In the genomic region with DNA sequence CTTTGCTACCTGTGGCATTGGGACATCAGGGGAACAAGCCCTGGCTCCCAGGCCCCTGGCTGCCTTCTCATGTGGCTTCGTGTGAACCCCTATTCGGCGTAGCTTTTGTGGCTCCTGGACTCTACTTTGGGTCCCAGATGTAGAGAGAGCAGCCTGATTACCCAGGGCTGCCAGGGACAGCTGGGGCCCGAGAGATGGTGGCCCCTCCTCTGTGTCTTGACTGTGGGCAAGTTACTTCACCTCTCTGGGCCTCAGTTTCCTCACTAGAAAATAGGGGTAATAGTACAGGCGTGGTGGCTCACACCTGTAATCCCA, we compare ENCODE assay signal across 11 cellular contexts. TPM values are rescaled to one million over a fixed set of nuclear protein-coding genes. Genes with fewer than 3 reads are reported as not detected.
DNase-seq lines count a peak whose midpoint lies in the region; ATAC-seq and TF ChIP-seq lines count a peak whose summit lies in the region.
"Had no signal": no experiment of that assay in that cellular context is flagged by ENCODE, and none has a peak within 500 bp of the region (broad histone marks: within the 10 kb centered on the region; RNA-seq: fewer than 3 reads in every experiment).

No MANE protein-coding gene starts in this region.

- H3K27me3 ChIP-seq in heart right ventricle (no peaks in the 10 kb centered on the region), ascending aorta (no peaks in the 10 kb centered on the region), muscle layer of duodenum (ENCODE audit: low read depth, low read length) (no peaks in the 10 kb centered on the region), upper lobe of left lung (no peaks in the 10 kb centered on the region)

- no peak for TF ChIP-seq CTCF in heart right ventricle (IDR thresholded peaks at IDR 0.05)
- no peak for TF ChIP-seq CTCF in ascending aorta (IDR thresholded peaks at IDR 0.05)
- no peak for TF ChIP-seq CTCF in upper lobe of left lung (IDR thresholded peaks at IDR 0.05)

- ATAC-seq in heart right ventricle = no peak
- ATAC-seq in left cardiac atrium = no peak
- no peak for ATAC-seq in upper lobe of left lung (ENCODE audit: low FRiP score in 2 of 2)

- H3K4me3 ChIP-seq in heart right ventricle = peak overlapping the region in 8 of 10 donors; percentile 56 to 93 (median 82)
- no peak overlapping the region for H3K4me3 ChIP-seq in ascending aorta
- no peak overlapping the region for H3K4me3 ChIP-seq in muscle layer of duodenum (ENCODE audit: low read depth in 1 of 2, low read length in 2 of 2)
- peak overlapping the region in 1 of 4 donors; percentile 86 for H3K4me3 ChIP-seq in upper lobe of left lung

- H3K4me1 ChIP-seq in heart right ventricle = peaks cover 0 to 24% (median 15%) of the 10 kb centered on the region in 9 donors
- peaks cover 0 to 8% of the 10 kb centered on the region in 2 donors for H3K4me1 ChIP-seq in ascending aorta
- peaks cover 0 to 6% of the 10 kb centered on the region in 2 donors for H3K4me1 ChIP-seq in muscle layer of duodenum (ENCODE audit: control insufficient read depth in 1 of 2, insufficient read depth in 2 of 2, low read length in 2 of 2)
- H3K4me1 ChIP-seq in upper lobe of left lung = peaks cover 3 to 26% (median 18%) of the 10 kb centered on the region in 4 donors

- H3K9me3 ChIP-seq in heart right ventricle (no peaks in the 10 kb centered on the region), ascending aorta (no peaks in the 10 kb centered on the region), muscle layer of duodenum (ENCODE audit: control insufficient read depth in 1 of 2, low read length in 2 of 2) (no peaks in the 10 kb centered on the region), upper lobe of left lung (no peaks in the 10 kb centered on the region)

- TF ChIP-seq POLR2A in upper lobe of left lung (IDR thresholded peaks at IDR 0.05) = no peak

- 73 to 89% methylated on average over 5 of the region's 5 CpGs for WGBS in heart right ventricle, 2 donors
- WGBS in upper lobe of left lung, 2 donors = 81 to 100% methylated on average over 2 to 5 of the region's 5 CpGs

- DNase-seq in heart right ventricle (no peak), left cardiac atrium (no peak), ascending aorta (ENCODE audit: low spot score in 2 of 2) (no peak), upper lobe of left lung (no peak), NCI-H2107 (lab: John Stamatoyannopoulos, UW) (no peak)
- DNase-seq in activated effector memory CD4-positive, alpha-beta T cell treated with Interleukin-2 at 50 U/mL for 16 hours = no peak
- DNase-seq in stimulated activated naive CD4-positive, alpha-beta T cell (lab: John Stamatoyannopoulos, UW) = no peak
- DNase-seq: activated CD8-positive, alpha-beta memory T cell treated with anti-CD3 and anti-CD28 coated beads for 24 hours; AML-193; NCI-H1417 had no signal

- H3K36me3 ChIP-seq in heart right ventricle = peaks cover 0 to 5% (median 0%) of the 10 kb centered on the region in 9 donors
- no peaks in the 10 kb centered on the region for H3K36me3 ChIP-seq in ascending aorta
- H3K36me3 ChIP-seq in muscle layer of duodenum (ENCODE audit: control insufficient read depth in 1 of 2, insufficient read depth in 2 of 2, low read length in 2 of 2) = no peaks in the 10 kb centered on the region
- peaks cover 0 to 13% (median 4%) of the 10 kb centered on the region in 4 donors for H3K36me3 ChIP-seq in upper lobe of left lung

- TF ChIP-seq EP300 in upper lobe of left lung (IDR thresholded peaks at IDR 0.05) = no peak

- H3K27ac ChIP-seq in heart right ventricle (peak overlapping the region; percentile 70 to 96 (median 93)), ascending aorta (peak overlapping the region; percentile 23 to 73), muscle layer of duodenum (ENCODE audit: low read length) (peak overlapping the region; percentile 14), upper lobe of left lung (peak overlapping the region; percentile 84 to 93 (median 88))

- intact Hi-C loops in heart right ventricle (cut with DNase I) (loop anchor here in 1 of 10 donors (5.0 kb wide), 1 partner anchor 68 kb away; a partner anchor contains a TSS), left cardiac atrium (cut with DNase I) (no loop called here), ascending aorta (cut with DNase I) (no loop called here)

RNA-seq across cellular contexts. Expression of a gene that starts 2.0 kb away (rescaled TPM):
- total RNA-seq in heart right ventricle (1 to 10 TPM; 3.7 to 8.9 (median 4.7) TPM), left cardiac atrium (10 to 100 TPM in 1 of 2 donors, 1 to 10 TPM in 1; 6.2 to 11.2 TPM), ascending aorta (28.8 TPM), upper lobe of left lung (10 to 100 TPM in 4 of 6 donors, 1 to 10 TPM in 2; 4.8 to 38.8 (median 14.0) TPM)
- 10 to 100 TPM; 10.6 to 12.7 TPM for polyA plus RNA-seq in heart right ventricle

RNA-seq across cellular contexts. Expression of a gene that starts 15.3 kb away (rescaled TPM):
- 100 to 1,000 TPM; 183 to 228 (median 202) TPM for total RNA-seq in heart right ventricle
- polyA plus RNA-seq in heart right ventricle = 100 to 1,000 TPM in 1 of 2 donors, 10 to 100 TPM in 1; 87.0 to 138 TPM
- total RNA-seq in left cardiac atrium = 100 to 1,000 TPM; 158 to 191 TPM
- total RNA-seq in ascending aorta = 102 TPM
- total RNA-seq in upper lobe of left lung = 100 to 1,000 TPM in 4 of 6 donors, 10 to 100 TPM in 2; 73.3 to 222 (median 177) TPM

RNA-seq across cellular contexts. Expression of a gene that starts 19.6 kb away (rescaled TPM):
- total RNA-seq in heart right ventricle (10 to 100 TPM in 2 of 10 donors, 1 to 10 TPM in 8; 4.1 to 22.5 (median 6.0) TPM), left cardiac atrium (10 to 100 TPM in 1 of 2 donors, 1 to 10 TPM in 1; 8.3 to 13.8 TPM), ascending aorta (49.6 TPM), upper lobe of left lung (10 to 100 TPM; 21.7 to 70.1 (median 50.6) TPM)
- 10 to 100 TPM; 15.2 to 36.6 TPM for polyA plus RNA-seq in heart right ventricle

RNA-seq across cellular contexts. Expression of a gene that starts 47.7 kb away (rescaled TPM):
- 10 to 100 TPM; 22.1 to 44.8 (median 30.1) TPM for total RNA-seq in heart right ventricle
- polyA plus RNA-seq in heart right ventricle = 10 to 100 TPM; 60.1 to 83.2 TPM
- total RNA-seq in left cardiac atrium = 10 to 100 TPM; 12.8 to 20.3 TPM
- total RNA-seq in ascending aorta = 49.9 TPM
- total RNA-seq in upper lobe of left lung = 100 to 1,000 TPM in 1 of 6 donors, 10 to 100 TPM in 5; 47.8 to 105 (median 76.8) TPM

Comparison
In these comparisons a context has a peak if more than half of its experiments do, and no peak if none do; other contexts are left out.
1. H3K27ac ChIP-seq: peak in every context shown above with its lines; median percentile 93 in heart right ventricle; 88 in upper lobe of left lung; 48 in ascending aorta; 14 in muscle layer of duodenum.
2. H3K4me3 ChIP-seq: peak in heart right ventricle (8 of 10); none in ascending aorta (0 of 2) and muscle layer of duodenum (0 of 2).